In genomic region chr11:15969281-15969680, GRCh38 we compare ENCODE assay signal across 8 cellular contexts.
A peak's percentile ranks its signal among the peaks of the same experiment; 100 is the strongest.
DNase-seq lines count a peak whose midpoint lies in the region; ATAC-seq, FAIRE-seq and TF ChIP-seq lines count a peak whose summit lies in the region.

No MANE protein-coding gene starts in this region.

- 27% methylated on average over 4 of the region's 4 CpGs for WGBS in HepG2 (ENCODE audit: low lambda C conversion rate)

- TF ChIP-seq POLR2A in HepG2 (IDR thresholded peaks at IDR 0.05; ENCODE audit: insufficient read depth in 1 of 2, low read depth in 2 of 2, low read length in 2 of 2) (no peak), uterus (IDR thresholded peaks at IDR 0.05) (no peak)

- H3K4me3 ChIP-seq in bronchial epithelial cell (ENCODE audit: low read depth, low read length) (no peak overlapping the region), HepG2 (replicated peaks in 1 of 3; ENCODE audit: insufficient read depth in 1 of 3, low read depth in 2 of 3, low read length in 3 of 3) (no peak overlapping the region), uterus (no peak overlapping the region)
- no peak overlapping the region for H3K4me3 ChIP-seq in effector memory CD4-positive, alpha-beta T cell (ENCODE audit: insufficient read depth, low read depth, low read length, poor library complexity, severe bottlenecking)

- BruUV-seq in HepG2 (replicated peaks; lab: Mats Ljungman, UMichigan) = no TSS peak

- no peak for TF ChIP-seq RAD21 in HepG2 (CRISPR knock-in tag; IDR thresholded peaks at IDR 0.05)

- H3K27me3 ChIP-seq in bronchial epithelial cell (ENCODE audit: control insufficient read depth, insufficient read depth, low read length) (no peaks in the 10 kb centered on the region), HepG2 (ENCODE audit: control insufficient read depth in 1 of 2, insufficient read depth in 2 of 2, low read length in 2 of 2) (no peaks in the 10 kb centered on the region), uterus (no peaks in the 10 kb centered on the region)
- no peaks in the 10 kb centered on the region for H3K27me3 ChIP-seq in effector memory CD4-positive, alpha-beta T cell (replicated peaks; ENCODE audit: control insufficient read depth, insufficient read depth, low read length, poor library complexity, severe bottlenecking)

- no peaks in the 10 kb centered on the region for H3K9me3 ChIP-seq in HepG2 (ENCODE audit: low read length)
- H3K9me3 ChIP-seq in uterus = no peaks in the 10 kb centered on the region
- H3K9me3 ChIP-seq in effector memory CD4-positive, alpha-beta T cell (ENCODE audit: control insufficient read depth, low read length) = no peaks in the 10 kb centered on the region

- peak overlapping the region; percentile 42 for H3K4me2 ChIP-seq in HepG2 (ENCODE audit: low read depth, low read length)

- H3K4me1 ChIP-seq in HepG2 (ENCODE audit: insufficient read depth, low read length) (0 out of 2 replicates have a peak, but pooled peaks cover 24% of the 10 kb centered on the region), uterus (no peaks in the 10 kb centered on the region)
- no peaks in the 10 kb centered on the region for H3K4me1 ChIP-seq in effector memory CD4-positive, alpha-beta T cell (ENCODE audit: control insufficient read depth, insufficient read depth, low read length, poor library complexity, severe bottlenecking)

- H3K9ac ChIP-seq in HepG2 (ENCODE audit: insufficient read depth, low read depth, low read length) = no peak overlapping the region

- TF ChIP-seq CTCF in bronchial epithelial cell (IDR thresholded peaks at IDR 0.05; ENCODE audit: insufficient read depth, low read length, severe bottlenecking) (no peak), HepG2 (CRISPR knock-in tag; IDR thresholded peaks at IDR 0.05) (no peak), uterus (IDR thresholded peaks at IDR 0.05) (no peak)

- in situ Hi-C loops in HepG2 (cut with HindIII; ENCODE audit: extremely low pct_ligation_motif_present, low pct_unique_long_range_greater_than_20kb) = no loop called here

- no peak for TF ChIP-seq EP300 in HepG2 (IDR thresholded peaks at IDR 0.05; ENCODE audit: low read depth in 2 of 2, low read length in 2 of 2)
- TF ChIP-seq EP300 in HepG2 (CRISPR knock-in tag; IDR thresholded peaks at IDR 0.05; ENCODE audit: borderline replicate concordance) = no peak

- DNase-seq in Daoy (ENCODE audit: low read depth) (peak; percentile 78), LoVo (ENCODE audit: low spot score) (peak; percentile 51), bronchial epithelial cell (ENCODE audit: low read depth) (peak; percentile 92), HepG2 (ENCODE audit: low spot score) (peak; percentile 43), uterus (peak; percentile 29 to 41), NCI-H2227 treated with DMSO at 0.1 percent for 48 hours (lab: John Stamatoyannopoulos, UW) (no peak)
- no peak for DNase-seq in effector memory CD4-positive, alpha-beta T cell

- H3K27ac ChIP-seq in HepG2 (ENCODE audit: extremely low read length, insufficient read depth, low read length) (no peak overlapping the region), uterus (peak overlapping the region; percentile 47 to 52)
- H3K27ac ChIP-seq in effector memory CD4-positive, alpha-beta T cell (ENCODE audit: insufficient read depth, low read length, poor library complexity, severe bottlenecking) = no peak overlapping the region

- POLR2A ChIA-PET in HepG2 (lab: Yijun Ruan, JAX) = no interaction called here

- H4K20me1 ChIP-seq in HepG2 (ENCODE audit: insufficient read depth, low read length) = no peaks in the 10 kb centered on the region

- intact Hi-C loops in HepG2 (cut with micrococcal nuclease; ENCODE audit: unreplicated experiment) (no loop called here), uterus (cut with DNase I; ENCODE audit: low total_unique reads) (no loop called here)

- no peak for FAIRE-seq in bronchial epithelial cell (lab: Jason Lieb, UNC)
- FAIRE-seq in HepG2 (lab: Jason Lieb, UNC) = peak; percentile 47

- H3K36me3 ChIP-seq in bronchial epithelial cell (ENCODE audit: control insufficient read depth, insufficient read depth, low read length) (no peaks in the 10 kb centered on the region), HepG2 (replicated peaks in 1 of 2; ENCODE audit: control insufficient read depth in 1 of 2, insufficient read depth in 2 of 2, low read length in 2 of 2) (no peaks in the 10 kb centered on the region), uterus (no peaks in the 10 kb centered on the region)
- H3K36me3 ChIP-seq in effector memory CD4-positive, alpha-beta T cell (ENCODE audit: control insufficient read depth, insufficient read depth, low read length) = no peaks in the 10 kb centered on the region

- CTCF ChIA-PET in HepG2 (lab: Yijun Ruan, JAX; ENCODE audit: low intra/inter-chr PET ratio, low total read pairs) = no interaction called here

- no peaks in the 10 kb centered on the region for H3K79me2 ChIP-seq in HepG2 (ENCODE audit: insufficient read depth, low read length)

- ATAC-seq in GM21717 (IDR thresholded peaks at IDR 0.05; ENCODE audit: unreplicated experiment) (peak; percentile 66), HepG2 (peak; percentile 85)

- H2AFZ ChIP-seq in HepG2 (ENCODE audit: low read length) = no peak overlapping the region

TF ChIP-seq in HepG2, 621 proteins besides CTCF, POLR2A, EP300 and RAD21 (continues in another document):
- TF ChIP-seq GZF1 (CRISPR knock-in tag; IDR thresholded peaks at IDR 0.05) (no peak), MEIS2 (CRISPR knock-in tag; IDR thresholded peaks at IDR 0.05) (no peak), MAFF (IDR thresholded peaks at IDR 0.05; ENCODE audit: low read depth, low read length) (peak; percentile 68), NRL (CRISPR knock-in tag; IDR thresholded peaks at IDR 0.05; ENCODE audit: borderline replicate concordance) (no peak), GMEB2 (CRISPR knock-in tag; IDR thresholded peaks at IDR 0.05; ENCODE audit: low read depth) (no peak), DZIP1 (CRISPR knock-in tag; IDR thresholded peaks at IDR 0.05) (no peak), ZNF121 (CRISPR knock-in tag; IDR thresholded peaks at IDR 0.05) (no peak), FOSL2 (CRISPR knock-in tag; IDR thresholded peaks at IDR 0.05) (peak; percentile 77), HNRNPLL (IDR thresholded peaks at IDR 0.05; ENCODE audit: low read depth, low read length, poor library complexity, severe bottlenecking) (no peak), ZFY (CRISPR knock-in tag; IDR thresholded peaks at IDR 0.05) (no peak), ZSCAN22 (CRISPR knock-in tag; IDR thresholded peaks at IDR 0.05) (no peak), ZNF879 (CRISPR knock-in tag; IDR thresholded peaks at IDR 0.05) (no peak), SAP130 (CRISPR knock-in tag; IDR thresholded peaks at IDR 0.05; ENCODE audit: low read depth) (peak; percentile 49), ZNF138 (CRISPR knock-in tag; IDR thresholded peaks at IDR 0.05; ENCODE audit: low read depth) (no peak), ZSCAN31 (CRISPR knock-in tag; IDR thresholded peaks at IDR 0.05; ENCODE audit: low read depth) (no peak), ZNF816 (CRISPR knock-in tag; IDR thresholded peaks at IDR 0.05; ENCODE audit: borderline replicate concordance) (no peak), DPF2 (CRISPR knock-in tag; IDR thresholded peaks at IDR 0.05; ENCODE audit: borderline replicate concordance, low read depth) (no peak), KAT7 (CRISPR knock-in tag; IDR thresholded peaks at IDR 0.05; ENCODE audit: borderline replicate concordance) (no peak), KMT2B (CRISPR knock-in tag; IDR thresholded peaks at IDR 0.05) (peak; percentile 62; the same call in 1 of the 2 replicates), YEATS4 (CRISPR knock-in tag; IDR thresholded peaks at IDR 0.05; ENCODE audit: borderline replicate concordance) (no peak)

Comparison
In these comparisons a context has a peak if more than half of its experiments do, and no peak if none do; other contexts are left out.
1. DNase-seq: peak in Daoy (single experiment), LoVo (single experiment), bronchial epithelial cell (single experiment), HepG2 (single experiment) and uterus (2 of 2); none in NCI-H2227 treated with DMSO at 0.1 percent for 48 hours (single experiment) and effector memory CD4-positive, alpha-beta T cell (0 of 3).
2. H3K27ac ChIP-seq: peak in uterus (2 of 2); none in HepG2 (single experiment) and effector memory CD4-positive, alpha-beta T cell (single experiment).